Comparison of ENCODE assay signal across 15 cellular contexts in the genomic region with DNA sequence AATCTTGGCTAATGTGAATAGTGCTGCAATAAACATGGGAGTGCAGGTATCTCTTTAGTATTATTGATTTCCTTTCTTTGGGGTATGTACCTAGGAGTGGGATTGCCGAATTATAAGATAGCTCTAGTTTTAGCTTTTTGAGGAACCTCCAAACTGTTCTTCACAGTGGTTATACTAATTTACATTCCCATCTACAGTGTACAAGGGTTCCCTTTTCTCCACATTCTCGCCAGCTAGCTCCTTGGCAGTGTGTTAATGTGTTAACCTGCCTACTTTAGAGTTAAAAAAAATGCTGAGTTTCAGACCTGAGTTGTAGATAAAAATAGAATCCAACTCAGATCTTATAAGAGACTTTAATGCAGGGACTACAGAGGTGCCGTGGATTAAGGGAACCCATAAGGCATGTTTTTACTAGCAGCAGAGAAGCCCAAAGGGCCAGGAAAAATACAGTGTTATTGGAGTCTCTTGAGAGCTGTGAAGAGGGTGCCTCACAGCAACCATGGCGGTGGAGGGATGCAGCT. TPM values are rescaled to one million over a fixed set of nuclear protein-coding genes. Genes with fewer than 3 reads are reported as not detected.
A peak's percentile ranks its signal among the peaks of the same experiment; 100 is the strongest.
DNase-seq lines count a peak whose midpoint lies in the region; ATAC-seq and TF ChIP-seq lines count a peak whose summit lies in the region.
"Had no signal": no experiment of that assay in that cellular context is flagged by ENCODE, and none has a peak within 500 bp of the region (broad histone marks: within the 10 kb centered on the region; RNA-seq: fewer than 3 reads in every experiment).

No MANE protein-coding gene starts in this region.

- H3K9me3 Mint-ChIP-seq in activated CD8-positive, alpha-beta T cell treated with anti-CD3 and anti-CD28 coated beads for 36 hours: no peaks in the 10 kb centered on the region
- H3K9me3 Mint-ChIP-seq in activated CD8-positive, alpha-beta T cell treated with anti-CD3 and anti-CD28 coated beads, Interleukin-2, amount 10 ng/mL, durations not matched to agents 7 days and 5 days (ENCODE audit: insufficient read depth): no peaks in the 10 kb centered on the region
- no peaks in the 10 kb centered on the region for H3K9me3 Mint-ChIP-seq in activated naive CD8-positive, alpha-beta T cell treated with anti-CD3 and anti-CD28 coated beads, Interleukin-2, amount 50 U/mL, for 24 hours
- H3K9me3 Mint-ChIP-seq: activated CD4-positive, alpha-beta T cell treated with anti-CD3 and anti-CD28 coated beads, Interleukin-2, amount 10 ng/mL, durations not matched to agents 24 days and 14 days; stimulated activated naive CD8-positive, alpha-beta T cell treated with anti-CD3 and anti-CD28 coated beads, Interleukin-15, amount 100 ng/mL, for 72 hours had no signal

- intact Hi-C loops in activated CD8-positive, alpha-beta T cell treated with anti-CD3 and anti-CD28 coated beads for 36 hours (cut with micrococcal nuclease): loop anchor here (5.0 kb wide), 1 partner anchor 33 kb away; the partner anchor contains the start of gene CDK13

- H3K27ac ChIP-seq in neutrophil: peak overlapping the region; percentile 39
- H3K27ac ChIP-seq: A549 had no signal

- TF ChIP-seq CTCF in activated CD8-positive, alpha-beta T cell treated with anti-CD3 and anti-CD28 coated beads for 36 hours (IDR thresholded peaks at IDR 0.05): no peak
- no peak for TF ChIP-seq CTCF in neutrophil (IDR thresholded peaks at IDR 0.05)

- H3K27me3 ChIP-seq in neutrophil: no peaks in the 10 kb centered on the region

- in situ Hi-C loops in KBM-7 (cut with MboI; ENCODE audit: low pct_unique_long_range_greater_than_20kb, low sequenced_read_pairs): no loop called here

- H3K4me1 ChIP-seq in neutrophil (ENCODE audit: control insufficient read depth in 1 of 2, insufficient read depth in 1 of 2, low read depth in 1 of 2, low read length in 1 of 2): peaks cover 0 to 17% of the 10 kb centered on the region in 2 experiments

- no peaks in the 10 kb centered on the region for H3K9me3 ChIP-seq in neutrophil
- H3K9me3 ChIP-seq: A549 had no signal

- peaks cover 17% of the 10 kb centered on the region for H3K36me3 Mint-ChIP-seq in activated CD8-positive, alpha-beta T cell treated with anti-CD3 and anti-CD28 coated beads for 36 hours (ENCODE audit: low read depth)
- peaks cover 18% of the 10 kb centered on the region for H3K36me3 Mint-ChIP-seq in activated CD8-positive, alpha-beta T cell treated with anti-CD3 and anti-CD28 coated beads, Interleukin-2, amount 10 ng/mL, durations not matched to agents 7 days and 5 days (ENCODE audit: low read depth)
- peaks cover 12% of the 10 kb centered on the region for H3K36me3 Mint-ChIP-seq in activated naive CD8-positive, alpha-beta T cell treated with anti-CD3 and anti-CD28 coated beads, Interleukin-2, amount 50 U/mL, for 24 hours (ENCODE audit: low read depth)

- H3K27me3 Mint-ChIP-seq in activated CD8-positive, alpha-beta T cell treated with anti-CD3 and anti-CD28 coated beads for 36 hours: no peaks in the 10 kb centered on the region
- no peaks in the 10 kb centered on the region for H3K27me3 Mint-ChIP-seq in activated CD8-positive, alpha-beta T cell treated with anti-CD3 and anti-CD28 coated beads, Interleukin-2, amount 10 ng/mL, durations not matched to agents 7 days and 5 days (ENCODE audit: low read depth)
- H3K27me3 Mint-ChIP-seq in activated naive CD8-positive, alpha-beta T cell treated with anti-CD3 and anti-CD28 coated beads, Interleukin-2, amount 50 U/mL, for 24 hours: no peaks in the 10 kb centered on the region
- H3K27me3 Mint-ChIP-seq: activated CD4-positive, alpha-beta T cell treated with anti-CD3 and anti-CD28 coated beads, Interleukin-2, amount 10 ng/mL, durations not matched to agents 24 days and 14 days; stimulated activated naive CD8-positive, alpha-beta T cell treated with anti-CD3 and anti-CD28 coated beads, Interleukin-15, amount 100 ng/mL, for 72 hours had no signal

- peaks cover 43% of the 10 kb centered on the region for H3K4me1 Mint-ChIP-seq in activated CD8-positive, alpha-beta T cell treated with anti-CD3 and anti-CD28 coated beads for 36 hours (ENCODE audit: low read depth)
- peaks cover 35% of the 10 kb centered on the region for H3K4me1 Mint-ChIP-seq in activated CD8-positive, alpha-beta T cell treated with anti-CD3 and anti-CD28 coated beads, Interleukin-2, amount 10 ng/mL, durations not matched to agents 7 days and 5 days (ENCODE audit: low read depth)
- peaks cover 53% of the 10 kb centered on the region for H3K4me1 Mint-ChIP-seq in activated naive CD8-positive, alpha-beta T cell treated with anti-CD3 and anti-CD28 coated beads, Interleukin-2, amount 50 U/mL, for 24 hours

- POLR2A ChIA-PET in activated CD8-positive, alpha-beta T cell treated with anti-CD3 and anti-CD28 coated beads for 36 hours (lab: Charles Lee): interaction anchor here (0.9 kb wide), 1 partner anchor 21 kb away, joined by 4 read pairs; no protein-coding TSS in a partner anchor
- POLR2A ChIA-PET in activated CD8-positive, alpha-beta T cell treated with anti-CD3 and anti-CD28 coated beads, Interleukin-2, amount 10 ng/mL, durations not matched to agents 7 days and 5 days (lab: Charles Lee): no interaction called here

- CTCF ChIA-PET in activated CD8-positive, alpha-beta T cell treated with anti-CD3 and anti-CD28 coated beads for 36 hours (lab: Charles Lee): interaction anchor here (1.0 kb wide), 1 partner anchor 34 kb away, joined by 4 read pairs; no protein-coding TSS in a partner anchor
- CTCF ChIA-PET in activated CD8-positive, alpha-beta T cell treated with anti-CD3 and anti-CD28 coated beads, Interleukin-2, amount 10 ng/mL, durations not matched to agents 7 days and 5 days (lab: Charles Lee): interaction anchor here (0.8 kb wide), 1 partner anchor 89 kb away, joined by 3 read pairs; no protein-coding TSS in a partner anchor

- no peak overlapping the region for H3K4me3 Mint-ChIP-seq in activated CD8-positive, alpha-beta T cell treated with anti-CD3 and anti-CD28 coated beads for 36 hours
- no peak overlapping the region for H3K4me3 Mint-ChIP-seq in activated CD8-positive, alpha-beta T cell treated with anti-CD3 and anti-CD28 coated beads, Interleukin-2, amount 10 ng/mL, durations not matched to agents 7 days and 5 days
- no peak overlapping the region for H3K4me3 Mint-ChIP-seq in activated naive CD8-positive, alpha-beta T cell treated with anti-CD3 and anti-CD28 coated beads, Interleukin-2, amount 50 U/mL, for 24 hours
- H3K4me3 Mint-ChIP-seq: activated CD4-positive, alpha-beta T cell treated with anti-CD3 and anti-CD28 coated beads, Interleukin-2, amount 10 ng/mL, durations not matched to agents 24 days and 14 days had no signal

- H3K4me3 ChIP-seq in neutrophil (ENCODE audit: low read depth in 1 of 2, low read length in 1 of 2): no peak overlapping the region
- H3K4me3 ChIP-seq: A549, lung had no signal

- ATAC-seq in activated CD8-positive, alpha-beta T cell treated with anti-CD3 and anti-CD28 coated beads for 36 hours: no peak
- no peak for ATAC-seq in activated CD8-positive, alpha-beta T cell treated with anti-CD3 and anti-CD28 coated beads, Interleukin-2, amount 10 ng/mL, durations not matched to agents 7 days and 5 days
- no peak for ATAC-seq in activated naive CD8-positive, alpha-beta T cell treated with anti-CD3 and anti-CD28 coated beads, Interleukin-2, amount 50 U/mL, for 24 hours
- ATAC-seq in GM19463 (IDR thresholded peaks at IDR 0.05; ENCODE audit: unreplicated experiment): no peak
- ATAC-seq: A549; stimulated activated naive CD8-positive, alpha-beta T cell treated with anti-CD3 and anti-CD28 coated beads, Interleukin-15, amount 100 ng/mL, for 72 hours had no signal

- peak overlapping the region; percentile 55 for H3K27ac Mint-ChIP-seq in activated CD8-positive, alpha-beta T cell treated with anti-CD3 and anti-CD28 coated beads for 36 hours
- H3K27ac Mint-ChIP-seq in activated CD8-positive, alpha-beta T cell treated with anti-CD3 and anti-CD28 coated beads, Interleukin-2, amount 10 ng/mL, durations not matched to agents 7 days and 5 days: no peak overlapping the region
- peak overlapping the region; percentile 19 for H3K27ac Mint-ChIP-seq in activated naive CD8-positive, alpha-beta T cell treated with anti-CD3 and anti-CD28 coated beads, Interleukin-2, amount 50 U/mL, for 24 hours
- H3K27ac Mint-ChIP-seq: activated CD4-positive, alpha-beta T cell treated with anti-CD3 and anti-CD28 coated beads, Interleukin-2, amount 10 ng/mL, durations not matched to agents 24 days and 14 days; stimulated activated naive CD8-positive, alpha-beta T cell treated with anti-CD3 and anti-CD28 coated beads, Interleukin-15, amount 100 ng/mL, for 72 hours had no signal

- H3K36me3 ChIP-seq in neutrophil: peaks cover 11% of the 10 kb centered on the region

- DNase-seq in activated CD8-positive, alpha-beta T cell treated with anti-CD3 and anti-CD28 coated beads for 36 hours: no peak
- no peak for DNase-seq in activated CD8-positive, alpha-beta T cell treated with anti-CD3 and anti-CD28 coated beads, Interleukin-2, amount 10 ng/mL, durations not matched to agents 7 days and 5 days
- DNase-seq in KBM-7 (peak; percentile 52), midbrain (lab: John Stamatoyannopoulos, UW) (no peak), DMS79 treated with DMSO at 0.1 percent for 48 hours (lab: John Stamatoyannopoulos, UW) (no peak)
- DNase-seq in activated naive CD8-positive, alpha-beta T cell treated with anti-CD3 and anti-CD28 coated beads, Interleukin-2, amount 50 U/mL, for 24 hours: no peak
- DNase-seq: activated CD4-positive, alpha-beta T cell treated with anti-CD3 and anti-CD28 coated beads, Interleukin-2, amount 10 ng/mL, durations not matched to agents 24 days and 14 days; glutamatergic neuron; NCI-H1930; NCI-H510A; stimulated activated naive CD8-positive, alpha-beta T cell treated with anti-CD3 and anti-CD28 coated beads, Interleukin-15, amount 100 ng/mL, for 72 hours had no signal

RNA-seq across cellular contexts. Expression of gene CDK13, which starts 35.4 kb away (rescaled TPM):
- 10 to 100 TPM; 31.6 to 32.2 TPM for total RNA-seq in activated CD8-positive, alpha-beta T cell treated with anti-CD3 and anti-CD28 coated beads for 36 hours
- 10 to 100 TPM; 46.7 to 49.0 TPM for total RNA-seq in activated CD8-positive, alpha-beta T cell treated with anti-CD3 and anti-CD28 coated beads, Interleukin-2, amount 10 ng/mL, durations not matched to agents 7 days and 5 days
